Comparison of ENCODE assay signal across 11 cellular contexts in the genomic region with DNA sequence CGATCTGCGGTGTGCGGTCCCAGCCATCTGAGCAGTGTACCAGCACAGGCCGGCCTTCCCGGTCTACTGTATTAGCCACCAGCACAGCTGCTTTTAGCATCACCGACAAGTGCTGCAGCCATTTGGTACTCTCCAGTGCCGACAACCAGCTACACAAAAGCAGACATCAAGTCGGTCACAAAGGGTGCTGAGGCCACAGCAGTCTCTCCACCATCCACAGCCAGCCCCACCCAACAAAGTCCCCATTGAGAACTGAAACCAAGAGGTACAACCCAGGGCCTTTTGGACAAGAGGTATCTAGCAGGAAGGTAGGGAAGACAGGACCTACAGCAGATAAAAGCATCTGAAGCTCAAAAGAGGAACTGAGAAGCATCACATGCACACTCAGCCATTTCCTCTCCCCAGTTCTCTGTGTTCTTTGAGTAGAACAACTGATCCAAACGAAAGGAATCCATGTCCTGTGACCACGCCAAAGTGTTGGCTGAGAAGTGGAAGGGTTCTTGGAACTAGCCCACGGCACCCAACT.
A peak's percentile ranks its signal among the peaks of the same experiment; 100 is the strongest.
DNase-seq lines count a peak whose midpoint lies in the region; ATAC-seq, FAIRE-seq and TF ChIP-seq lines count a peak whose summit lies in the region.
"Had no signal": no experiment of that assay in that cellular context is flagged by ENCODE, and none has a peak within 500 bp of the region (broad histone marks: within the 10 kb centered on the region; RNA-seq: fewer than 3 reads in every experiment).

No MANE protein-coding gene starts in this region.

- H3K4me1 ChIP-seq in neutrophil (ENCODE audit: control insufficient read depth in 1 of 2, insufficient read depth in 1 of 2, low read depth in 1 of 2, low read length in 1 of 2) = peaks cover 56 to 59% of the 10 kb centered on the region in 2 experiments
- H3K4me1 ChIP-seq: body of pancreas had no signal

- H3K9me3 ChIP-seq in neutrophil (no peaks in the 10 kb centered on the region), WERI-Rb-1 (ENCODE audit: severe bottlenecking) (no peaks in the 10 kb centered on the region)
- H3K9me3 ChIP-seq: body of pancreas had no signal

- TF ChIP-seq POLR2A in H54 (IDR thresholded peaks at IDR 0.05; ENCODE audit: low read depth, low read length) = no peak

- H3K27ac ChIP-seq in neutrophil (peak overlapping the region; percentile 81), WERI-Rb-1 (no peak overlapping the region)
- H3K27ac ChIP-seq: body of pancreas, SK-N-MC had no signal

- H3K4me3 ChIP-seq in neutrophil (ENCODE audit: low read depth in 1 of 2, low read length in 1 of 2) = peak overlapping the region; percentile 12 to 39
- no peak overlapping the region for H3K4me3 ChIP-seq in WERI-Rb-1 (ENCODE audit: low read depth, low read length)
- H3K4me3 ChIP-seq: body of pancreas, SK-N-MC had no signal

- ATAC-seq in GM19035 (IDR thresholded peaks at IDR 0.05; ENCODE audit: unreplicated experiment) (peak; percentile 90), HG02763 (IDR thresholded peaks at IDR 0.05; ENCODE audit: unreplicated experiment) (peak; percentile 81)
- ATAC-seq: body of pancreas had no signal

- H3K36me3 ChIP-seq in neutrophil (peaks cover 65% of the 10 kb centered on the region), WERI-Rb-1 (peaks cover 95% of the 10 kb centered on the region)

- no peak for FAIRE-seq in H54 (lab: Jason Lieb, UNC)
- FAIRE-seq: islet of Langerhans had no signal

- H3K27me3 ChIP-seq in neutrophil = no peaks in the 10 kb centered on the region
- no peaks in the 10 kb centered on the region for H3K27me3 ChIP-seq in WERI-Rb-1 (ENCODE audit: insufficient read depth, low read depth, severe bottlenecking)
- H3K27me3 ChIP-seq: body of pancreas had no signal

- TF ChIP-seq CTCF in neutrophil (IDR thresholded peaks at IDR 0.05) = no peak
- TF ChIP-seq CTCF in WERI-Rb-1 (IDR thresholded peaks at IDR 0.05; ENCODE audit: low read depth, low read length) = no peak

- peak; percentile 62 for DNase-seq in NAMALWA (ENCODE audit: low spot score)
- DNase-seq in OCI-M1 (lab: John Stamatoyannopoulos, UW) = no peak
- DNase-seq in H54 (ENCODE audit: insufficient read length, low spot score) = no peak
- DNase-seq in NCI-H128 (lab: John Stamatoyannopoulos, UW; ENCODE audit: unreplicated experiment) = no peak
- no peak for DNase-seq in WERI-Rb-1
